8 cellular contexts compared by ENCODE assay signal in genomic region chr9:39464122-39464777, GRCh38.
DNase-seq lines count a peak whose midpoint lies in the region; ATAC-seq and TF ChIP-seq lines count a peak whose summit lies in the region.
"Not testable (repeated sequence)": the region's sequence is repeated elsewhere in the genome, so short reads cannot be mapped to it uniquely, and the experiment has no call there.

No MANE protein-coding gene starts in this region.

- not testable (repeated sequence) for H3K27ac ChIP-seq in KMS-11
- peak overlapping the region; percentile 45 for H3K27ac ChIP-seq in epithelial cell of prostate

- H3K9me3 Mint-ChIP-seq in Calu3 (ENCODE audit: low read depth, unreplicated experiment) = not testable (repeated sequence)

- H3K4me2 ChIP-seq in KMS-11 = peak overlapping the region; percentile 23; the same call in 1 of the 2 replicates

- H3K36me3 Mint-ChIP-seq in Calu3 (ENCODE audit: insufficient read depth, unreplicated experiment) = not testable (repeated sequence)

- CTCF ChIA-PET in Calu3 (lab: Charles Lee) = not testable (repeated sequence)

- peak; percentile 60 for DNase-seq in Calu3
- DNase-seq in OCI-M2 (lab: John Stamatoyannopoulos, UW; ENCODE audit: unreplicated experiment) = peak; percentile 3
- DNase-seq in activated T-cell treated with anti-CD3 and anti-CD28 coated beads for 48 hours (ENCODE audit: low read depth) = peak; percentile 68
- DNase-seq in epithelial cell of prostate (ENCODE audit: low read depth, low spot score) = peak; percentile 24
- DNase-seq in stimulated activated CD8-positive, alpha-beta memory T cell treated with anti-CD3 and anti-CD28 coated beads, Interleukin-15, amount 100 ng/mL, for 1 hour (ENCODE audit: low read depth) = peak; percentile 43

- not testable (repeated sequence) for H3K36me3 ChIP-seq in KMS-11 (ENCODE audit: insufficient read depth)

- not testable (repeated sequence) for H3K4me1 ChIP-seq in KMS-11 (ENCODE audit: low read depth, poor library complexity, severe bottlenecking); mononuclear cell (ENCODE audit: insufficient read depth, low read length)

- not testable (repeated sequence) for H3K27ac Mint-ChIP-seq in Calu3 (ENCODE audit: unreplicated experiment)

- peak overlapping the region; percentile 78 for H3K4me3 Mint-ChIP-seq in Calu3 (ENCODE audit: low read depth, unreplicated experiment)

- H3K4me3 ChIP-seq in KMS-11 (IDR thresholded peaks at IDR 0.05; ENCODE audit: insufficient read depth, low read depth, low read length) = not testable (repeated sequence)
- peak overlapping the region; percentile 38 for H3K4me3 ChIP-seq in mononuclear cell (ENCODE audit: low read length)

- intact Hi-C loops in Calu3 (cut with micrococcal nuclease; ENCODE audit: unreplicated experiment) = not testable (repeated sequence)

- not testable (repeated sequence) for H3K9ac ChIP-seq in KMS-11

- H3K79me2 ChIP-seq in KMS-11 (ENCODE audit: insufficient read depth, low read depth) = not testable (repeated sequence)

- BruUV-seq in Calu3 (replicated peaks; lab: Mats Ljungman, UMichigan) = not testable (repeated sequence)

- H3K27me3 Mint-ChIP-seq in Calu3 (ENCODE audit: unreplicated experiment) = not testable (repeated sequence)

- not testable (repeated sequence) for H3K4me1 Mint-ChIP-seq in Calu3 (ENCODE audit: low read depth, unreplicated experiment)

- not testable (repeated sequence) for H4K20me1 ChIP-seq in KMS-11 (ENCODE audit: insufficient read depth)

- not testable (repeated sequence) for H3K27me3 ChIP-seq in KMS-11 (ENCODE audit: insufficient read depth, low read depth); mononuclear cell (ENCODE audit: insufficient read depth, low read length)

- not testable (repeated sequence) for TF ChIP-seq CTCF in Calu3 (IDR thresholded peaks at IDR 0.05; ENCODE audit: unreplicated experiment); KMS-11 (conservative IDR thresholded peaks at IDR 0.05; ENCODE audit: low read depth, low read length)

- not testable (repeated sequence) for H3K9me3 ChIP-seq in mononuclear cell (ENCODE audit: low read depth, low read length)

- ATAC-seq in GM21825 (IDR thresholded peaks at IDR 0.05; ENCODE audit: unreplicated experiment) = peak; percentile 98

- H2AFZ ChIP-seq in KMS-11 (ENCODE audit: low read depth) = peak overlapping the region; percentile 78

Comparison
In these comparisons a context has a peak if more than half of its experiments do, and no peak if none do; other contexts are left out.
1. DNase-seq: peak in every context shown above with its lines; median percentile 68 in activated T-cell treated with anti-CD3 and anti-CD28 coated beads for 48 hours; 60 in Calu3; 43 in stimulated activated CD8-positive, alpha-beta memory T cell treated with anti-CD3 and anti-CD28 coated beads, Interleukin-15, amount 100 ng/mL, for 1 hour; 24 in epithelial cell of prostate; 3 in OCI-M2.